Comparison of ENCODE assay signal across 8 cellular contexts in the genomic region with DNA sequence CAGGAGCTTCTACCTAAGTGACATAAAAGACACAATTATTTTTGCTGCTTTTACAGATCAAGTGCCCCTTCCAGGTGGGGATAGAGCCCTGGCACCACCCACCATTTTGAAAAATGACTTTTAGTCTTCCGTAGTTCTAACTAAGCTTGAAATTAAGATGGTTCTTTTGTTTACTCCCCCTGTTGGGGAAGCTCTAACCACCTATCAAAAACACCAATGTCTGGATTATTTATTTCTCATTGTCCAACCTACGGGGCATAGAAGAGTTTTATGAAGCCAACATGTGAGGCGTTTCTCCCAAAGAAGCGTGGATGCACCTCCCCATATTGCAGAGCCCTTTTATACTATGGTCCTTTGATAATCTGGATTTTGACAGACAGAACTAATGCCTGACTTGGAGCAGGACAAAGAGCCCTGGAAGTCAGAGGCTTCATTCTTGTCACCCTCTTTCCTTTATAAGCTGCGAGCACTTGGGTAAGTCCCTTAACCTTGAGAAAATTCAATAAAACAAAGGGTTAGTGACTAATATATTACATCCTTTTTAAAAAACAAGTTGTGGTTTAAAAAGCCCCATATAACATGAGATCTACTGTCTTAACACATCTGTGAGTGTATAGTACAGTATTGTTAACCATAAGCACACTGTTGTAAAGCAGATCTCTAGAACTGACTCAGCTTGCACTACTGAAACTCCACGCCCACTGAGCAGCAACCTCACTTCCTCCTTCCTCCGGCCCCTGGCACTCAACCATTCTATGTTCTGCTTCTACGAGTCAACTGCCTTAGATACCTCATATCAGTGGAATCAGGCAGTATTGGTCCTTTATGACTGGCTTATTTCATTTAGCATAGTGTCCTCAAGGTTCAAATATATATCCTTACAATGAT.
A peak's percentile ranks its signal among the peaks of the same experiment; 100 is the strongest.
DNase-seq lines count a peak whose midpoint lies in the region; ATAC-seq, FAIRE-seq and TF ChIP-seq lines count a peak whose summit lies in the region.

No MANE protein-coding gene starts in this region.

- peak overlapping the region; percentile 72 for H3K27ac Mint-ChIP-seq in activated naive CD8-positive, alpha-beta T cell treated with anti-CD3 and anti-CD28 coated beads, Interleukin-2, amount 50 U/mL, for 24 hours
- no peak overlapping the region for H3K27ac Mint-ChIP-seq in progenitor cell of endocrine pancreas

- H3K27me3 ChIP-seq in small intestine (ENCODE audit: control insufficient read depth in 2 of 2, insufficient read depth in 2 of 2, low read length in 2 of 2) = no peaks in the 10 kb centered on the region
- H3K27me3 ChIP-seq in tibial nerve = no peaks in the 10 kb centered on the region

- 51 to 65% (median 63%) methylated on average over 8 of the region's 8 CpGs for WGBS in small intestine, 3 donors
- WGBS in tibial nerve, 2 donors = 68 to 75% methylated on average over 8 of the region's 8 CpGs

- DNase-seq in left ventricle myocardium superior (no peak), Right ventricle myocardium inferior (ENCODE audit: missing footprints) (no peak), T-helper 1 cell (peak in 4 of 5 donors; percentile 30 to 98 (median 40)), small intestine (peak; percentile 73), tibial nerve (ENCODE audit: low spot score in 2 of 2) (no peak), progenitor cell of endocrine pancreas (ENCODE audit: low spot score, unreplicated experiment) (no peak)
- peak; percentile 80 for DNase-seq in activated naive CD8-positive, alpha-beta T cell treated with anti-CD3 and anti-CD28 coated beads, Interleukin-2, amount 50 U/mL, for 24 hours

- no peaks in the 10 kb centered on the region for H3K36me3 Mint-ChIP-seq in activated naive CD8-positive, alpha-beta T cell treated with anti-CD3 and anti-CD28 coated beads, Interleukin-2, amount 50 U/mL, for 24 hours (ENCODE audit: low read depth)
- H3K36me3 Mint-ChIP-seq in progenitor cell of endocrine pancreas (ENCODE audit: insufficient read depth) = peaks cover 12% of the 10 kb centered on the region

- peaks cover 2% of the 10 kb centered on the region for H3K27me3 Mint-ChIP-seq in activated naive CD8-positive, alpha-beta T cell treated with anti-CD3 and anti-CD28 coated beads, Interleukin-2, amount 50 U/mL, for 24 hours
- H3K27me3 Mint-ChIP-seq in progenitor cell of endocrine pancreas = peaks cover 78% of the 10 kb centered on the region

- no peaks in the 10 kb centered on the region for H3K9me3 Mint-ChIP-seq in activated naive CD8-positive, alpha-beta T cell treated with anti-CD3 and anti-CD28 coated beads, Interleukin-2, amount 50 U/mL, for 24 hours
- no peaks in the 10 kb centered on the region for H3K9me3 Mint-ChIP-seq in progenitor cell of endocrine pancreas (ENCODE audit: low read depth)

- intact Hi-C loops in left ventricle myocardium superior (cut with micrococcal nuclease) = no loop called here
- intact Hi-C loops in Right ventricle myocardium inferior (cut with DNase I) = no loop called here

- peak overlapping the region in 1 of 2 donors; percentile 49 for H3K27ac ChIP-seq in small intestine (ENCODE audit: low read depth in 1 of 2, low read length in 1 of 2)
- no peak overlapping the region for H3K27ac ChIP-seq in tibial nerve

- H3K9me3 ChIP-seq in small intestine (ENCODE audit: control insufficient read depth, low read depth) = no peaks in the 10 kb centered on the region
- H3K9me3 ChIP-seq in tibial nerve = no peaks in the 10 kb centered on the region

- TF ChIP-seq POLR2A in tibial nerve (IDR thresholded peaks at IDR 0.05) = no peak

- peaks cover 58% of the 10 kb centered on the region for H3K4me1 Mint-ChIP-seq in activated naive CD8-positive, alpha-beta T cell treated with anti-CD3 and anti-CD28 coated beads, Interleukin-2, amount 50 U/mL, for 24 hours
- peaks cover 33% of the 10 kb centered on the region for H3K4me1 Mint-ChIP-seq in progenitor cell of endocrine pancreas (ENCODE audit: low read depth)

- H3K4me3 ChIP-seq in small intestine (ENCODE audit: low read depth in 1 of 2, low read length in 2 of 2) (no peak overlapping the region), tibial nerve (no peak overlapping the region)

- peak overlapping the region; percentile 28 for H3K4me3 Mint-ChIP-seq in activated naive CD8-positive, alpha-beta T cell treated with anti-CD3 and anti-CD28 coated beads, Interleukin-2, amount 50 U/mL, for 24 hours
- no peak overlapping the region for H3K4me3 Mint-ChIP-seq in progenitor cell of endocrine pancreas (ENCODE audit: low read depth)

- ATAC-seq in left ventricle myocardium superior (peak; percentile 21), Right ventricle myocardium inferior (no peak), HG03139 (IDR thresholded peaks at IDR 0.05; ENCODE audit: unreplicated experiment) (peak; percentile 97)
- ATAC-seq in activated naive CD8-positive, alpha-beta T cell treated with anti-CD3 and anti-CD28 coated beads, Interleukin-2, amount 50 U/mL, for 24 hours = peak; percentile 90

- H3K4me1 ChIP-seq in small intestine (ENCODE audit: control insufficient read depth in 2 of 2, insufficient read depth in 1 of 2, low read depth in 1 of 2, low read length in 1 of 2) (peaks cover 3 to 5% of the 10 kb centered on the region in 2 donors), tibial nerve (peaks cover 0 to 16% (median 2%) of the 10 kb centered on the region in 4 donors)

- TF ChIP-seq EP300 in tibial nerve (IDR thresholded peaks at IDR 0.05) = no peak

- no peaks in the 10 kb centered on the region for H3K36me3 ChIP-seq in small intestine (ENCODE audit: control insufficient read depth in 2 of 2, insufficient read depth in 2 of 2, low read length in 2 of 2)
- H3K36me3 ChIP-seq in tibial nerve = no peaks in the 10 kb centered on the region

- FAIRE-seq in small intestine (lab: Jason Lieb, UNC) = no peak

- TF ChIP-seq CTCF in tibial nerve (IDR thresholded peaks at IDR 0.05) (no peak), progenitor cell of endocrine pancreas (IDR thresholded peaks at IDR 0.05; ENCODE audit: unreplicated experiment) (no peak)

Comparison
In these comparisons a context has a peak if more than half of its experiments do, and no peak if none do; other contexts are left out.
1. DNase-seq: peak in T-helper 1 cell (4 of 5), activated naive CD8-positive, alpha-beta T cell treated with anti-CD3 and anti-CD28 coated beads, Interleukin-2, amount 50 U/mL, for 24 hours (single experiment) and small intestine (single experiment); none in left ventricle myocardium superior (single experiment), Right ventricle myocardium inferior (single experiment), tibial nerve (0 of 2) and progenitor cell of endocrine pancreas (single experiment).